In genomic region chr2:17646838-17647701, GRCh38 we compare ENCODE assay signal across 20 cellular contexts.
A peak's percentile ranks its signal among the peaks of the same experiment; 100 is the strongest.
DNase-seq lines count a peak whose midpoint lies in the region; ATAC-seq, FAIRE-seq and TF ChIP-seq lines count a peak whose summit lies in the region.
"Had no signal": no experiment of that assay in that cellular context is flagged by ENCODE, and none has a peak within 500 bp of the region (broad histone marks: within the 10 kb centered on the region; RNA-seq: fewer than 3 reads in every experiment).

No MANE protein-coding gene starts in this region.

- DNase-seq in G401 (ENCODE audit: low spot score) = peak; percentile 46
- peak; percentile 13 for DNase-seq in NCI-H774 (lab: John Stamatoyannopoulos, UW)
- DNase-seq in left colon = peak; percentile 66 to 68
- no peak for DNase-seq in D721Med (ENCODE audit: insufficient read length, low spot score)
- no peak for DNase-seq in T-helper 2 cell
- no peak for DNase-seq in endothelial cell (ENCODE audit: low spot score)
- DNase-seq in ACHN = no peak
- DNase-seq: activated CD8-positive, alpha-beta memory T cell treated with anti-CD3 and anti-CD28 coated beads, Interleukin-2, amount 50 U/mL, for 48 hours; activated effector memory CD4-positive, alpha-beta T cell treated with Interleukin-2 at 50 U/mL for 16 hours; NCI-H1417 treated with DMSO at 0.1 percent for 48 hours; spleen; upper lobe of left lung had no signal

- H3K4me1 Mint-ChIP-seq in endothelial cell (ENCODE audit: unreplicated experiment) = peaks cover 5% of the 10 kb centered on the region
- H3K4me1 Mint-ChIP-seq: CD4-positive, alpha-beta memory T cell; T-cell had no signal

- peaks cover 17% of the 10 kb centered on the region for H3K36me3 Mint-ChIP-seq in endothelial cell (ENCODE audit: low read depth, unreplicated experiment)
- H3K36me3 Mint-ChIP-seq: CD4-positive, alpha-beta memory T cell; T-cell had no signal

- H3K4me3 Mint-ChIP-seq in endothelial cell (ENCODE audit: unreplicated experiment) = no peak overlapping the region
- H3K4me3 Mint-ChIP-seq: activated CD4-positive, alpha-beta T cell treated with anti-CD3 and anti-CD28 coated beads, Interleukin-2, amount 10 ng/mL, durations not matched to agents 24 days and 14 days; activated naive CD8-positive, alpha-beta T cell treated with anti-CD3 and anti-CD28 coated beads, Interleukin-2, amount 50 U/mL, for 24 hours; CD4-positive, alpha-beta memory T cell; neural crest cell; stimulated activated naive CD8-positive, alpha-beta T cell treated with anti-CD3 and anti-CD28 coated beads, Interleukin-15, Interleukin-2, amounts not matched to agents 100 ng/mL and 50 ng/mL, for 24 hours; T-cell had no signal

- FAIRE-seq in D721Med (lab: Jason Lieb, UNC) = no peak

- peaks cover 9% of the 10 kb centered on the region for H3K27me3 Mint-ChIP-seq in endothelial cell (ENCODE audit: unreplicated experiment)
- H3K27me3 Mint-ChIP-seq: activated CD4-positive, alpha-beta T cell treated with anti-CD3 and anti-CD28 coated beads, Interleukin-2, amount 10 ng/mL, durations not matched to agents 24 days and 14 days; activated naive CD8-positive, alpha-beta T cell treated with anti-CD3 and anti-CD28 coated beads, Interleukin-2, amount 50 U/mL, for 24 hours; CD4-positive, alpha-beta memory T cell; stimulated activated naive CD8-positive, alpha-beta T cell treated with anti-CD3 and anti-CD28 coated beads, Interleukin-15, Interleukin-2, amounts not matched to agents 100 ng/mL and 50 ng/mL, for 24 hours; T-cell had no signal

- no peak overlapping the region for H3K27ac Mint-ChIP-seq in endothelial cell (ENCODE audit: unreplicated experiment)
- H3K27ac Mint-ChIP-seq: activated CD4-positive, alpha-beta T cell treated with anti-CD3 and anti-CD28 coated beads, Interleukin-2, amount 10 ng/mL, durations not matched to agents 24 days and 14 days; activated naive CD8-positive, alpha-beta T cell treated with anti-CD3 and anti-CD28 coated beads, Interleukin-2, amount 50 U/mL, for 24 hours; stimulated activated naive CD8-positive, alpha-beta T cell treated with anti-CD3 and anti-CD28 coated beads, Interleukin-15, Interleukin-2, amounts not matched to agents 100 ng/mL and 50 ng/mL, for 24 hours; T-cell had no signal

- intact Hi-C loops in left colon (cut with DNase I, micrococcal nuclease) = no loop called here

- H3K9me3 Mint-ChIP-seq in endothelial cell (ENCODE audit: unreplicated experiment) = no peaks in the 10 kb centered on the region
- H3K9me3 Mint-ChIP-seq: activated CD4-positive, alpha-beta T cell treated with anti-CD3 and anti-CD28 coated beads, Interleukin-2, amount 10 ng/mL, durations not matched to agents 24 days and 14 days; activated naive CD8-positive, alpha-beta T cell treated with anti-CD3 and anti-CD28 coated beads, Interleukin-2, amount 50 U/mL, for 24 hours; CD4-positive, alpha-beta memory T cell; neural crest cell; stimulated activated naive CD8-positive, alpha-beta T cell treated with anti-CD3 and anti-CD28 coated beads, Interleukin-15, Interleukin-2, amounts not matched to agents 100 ng/mL and 50 ng/mL, for 24 hours; T-cell had no signal

- in situ Hi-C loops in G401 (cut with HindIII; ENCODE audit: low sequenced_read_pairs) (no loop called here), ACHN (cut with HindIII; ENCODE audit: low pct_ligation_motif_present, low pct_unique_long_range_greater_than_20kb, low sequenced_read_pairs) (no loop called here)

- no peak for TF ChIP-seq CTCF in C4-2B (conservative IDR thresholded peaks at IDR 0.05)
- TF ChIP-seq CTCF in D721Med (IDR thresholded peaks at IDR 0.05; ENCODE audit: insufficient read depth, missing control alignments) = no peak
- TF ChIP-seq CTCF in endothelial cell (IDR thresholded peaks at IDR 0.05; ENCODE audit: unreplicated experiment) = no peak

- ATAC-seq in left colon = peak; percentile 65
- ATAC-seq: activated naive CD8-positive, alpha-beta T cell treated with anti-CD3 and anti-CD28 coated beads, Interleukin-2, amount 50 U/mL, for 24 hours had no signal

- peak overlapping the region; percentile 41; the same call in 1 of the 2 replicates for H3K27ac ChIP-seq in C4-2B
- H3K27ac ChIP-seq: body of pancreas, upper lobe of left lung had no signal

Comparison
In these comparisons a context has a peak if more than half of its experiments do, and no peak if none do; other contexts are left out.
1. DNase-seq: peak in G401 (single experiment), NCI-H774 (single experiment) and left colon (2 of 2); none in D721Med (single experiment), T-helper 2 cell (0 of 5), endothelial cell (single experiment) and ACHN (single experiment).